ENCODE assay signal across 15 cellular contexts in the genomic region with DNA sequence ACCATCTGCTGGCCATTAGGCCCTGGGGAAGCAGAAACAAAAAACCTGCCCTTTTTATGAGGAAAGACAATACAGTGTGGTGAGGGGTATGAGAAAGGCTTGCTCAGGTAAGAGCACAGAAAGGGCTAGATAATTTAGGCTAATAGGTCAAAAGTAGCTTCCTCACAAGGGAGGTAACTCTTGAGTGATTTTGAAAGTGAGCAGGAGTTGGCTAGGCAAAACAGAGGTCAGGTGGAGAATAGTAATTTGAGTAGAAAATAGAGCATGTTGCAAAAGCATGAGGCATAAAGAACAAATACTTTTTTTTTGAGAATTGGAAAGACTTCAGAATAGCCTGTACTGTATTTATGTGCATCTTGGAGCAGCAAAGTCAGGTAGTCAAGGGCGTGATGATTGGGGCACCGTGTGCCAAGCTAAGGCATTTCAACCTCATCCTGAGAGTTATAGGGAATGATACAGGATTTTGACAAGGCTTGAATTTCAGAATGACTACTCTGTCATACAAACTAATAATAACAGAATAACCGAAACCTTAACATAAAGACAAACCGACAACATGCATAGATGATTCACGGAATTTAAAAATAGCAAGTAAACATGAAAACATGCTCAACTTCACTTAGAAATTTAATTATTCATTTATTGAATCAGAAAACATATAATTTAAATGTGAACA.
DNase-seq lines count a peak whose midpoint lies in the region; ATAC-seq and TF ChIP-seq lines count a peak whose summit lies in the region.
"Had no signal": no experiment of that assay in that cellular context is flagged by ENCODE, and none has a peak within 500 bp of the region (broad histone marks: within the 10 kb centered on the region; RNA-seq: fewer than 3 reads in every experiment).

No MANE protein-coding gene starts in this region.

- intact Hi-C loops in left ventricle myocardium inferior (cut with micrococcal nuclease) = no loop called here

- no peak for TF ChIP-seq CTCF in left ventricle myocardium inferior (IDR thresholded peaks at IDR 0.05; ENCODE audit: borderline replicate concordance)

- no peak for DNase-seq in activated naive CD4-positive, alpha-beta T cell (lab: John Stamatoyannopoulos, UW)
- DNase-seq in COLO829 (ENCODE audit: low spot score) = no peak
- DNase-seq in left ventricle myocardium inferior = no peak
- no peak for DNase-seq in NCI-H748 treated with DMSO at 0.1 percent for 48 hours (lab: John Stamatoyannopoulos, UW)
- DNase-seq: AML-193, EL, Kasumi-1, mesendoderm, SHP77 had no signal

- peaks cover 84% of the 10 kb centered on the region for H3K4me1 ChIP-seq in left ventricle myocardium inferior

- ATAC-seq in GM18505 (IDR thresholded peaks at IDR 0.05; ENCODE audit: unreplicated experiment) (peak; percentile 84), GM19463 (IDR thresholded peaks at IDR 0.05; ENCODE audit: unreplicated experiment) (peak; percentile 90), HG02852 (IDR thresholded peaks at IDR 0.05; ENCODE audit: unreplicated experiment) (peak; percentile 91), HG03520 (IDR thresholded peaks at IDR 0.05; ENCODE audit: unreplicated experiment) (peak; percentile 90)

- no peaks in the 10 kb centered on the region for H3K36me3 ChIP-seq in left ventricle myocardium inferior
- H3K36me3 ChIP-seq: thoracic aorta had no signal

- no peak for TF ChIP-seq POLR2A in GM18505 (IDR thresholded peaks at IDR 0.05; ENCODE audit: borderline replicate concordance, extremely low read depth, insufficient read depth, insufficient read length)

- H3K4me3 ChIP-seq in left ventricle myocardium inferior = no peak overlapping the region
- H3K4me3 ChIP-seq: hepatocyte, thoracic aorta had no signal

- no peaks in the 10 kb centered on the region for H3K27me3 ChIP-seq in left ventricle myocardium inferior (ENCODE audit: low read depth)
- H3K27me3 ChIP-seq: hepatocyte had no signal

- no peak overlapping the region for H3K27ac ChIP-seq in left ventricle myocardium inferior (replicated peaks)
- H3K27ac ChIP-seq: hepatocyte, thoracic aorta had no signal

- H3K9me3 ChIP-seq in left ventricle myocardium inferior (replicated peaks) = peaks cover 2% of the 10 kb centered on the region
- H3K9me3 ChIP-seq: thoracic aorta had no signal
